In genomic region chr9:26892251-26893029, GRCh38 we compare ENCODE assay signal across 1 cellular context.
TF ChIP-seq lines count a peak whose summit lies in the region.

CAAP1 (minus strand) TSS chr9:26892802; CDS start chr9:26892715, 87 bp downstream.

TF ChIP-seq in IMR-90, 13 proteins besides CTCF, POLR2A, EP300 and RAD21:
- TF ChIP-seq, protein P1, sequence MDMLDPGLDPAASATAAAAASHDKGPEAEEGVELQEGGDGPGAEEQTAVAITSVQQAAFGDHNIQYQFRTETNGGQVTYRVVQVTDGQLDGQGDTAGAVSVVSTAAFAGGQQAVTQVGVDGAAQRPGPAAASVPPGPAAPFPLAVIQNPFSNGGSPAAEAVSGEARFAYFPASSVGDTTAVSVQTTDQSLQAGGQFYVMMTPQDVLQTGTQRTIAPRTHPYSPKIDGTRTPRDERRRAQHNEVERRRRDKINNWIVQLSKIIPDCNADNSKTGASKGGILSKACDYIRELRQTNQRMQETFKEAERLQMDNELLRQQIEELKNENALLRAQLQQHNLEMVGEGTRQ (IDR thresholded peaks at IDR 0.05; ENCODE audit: low read depth, low read length) = peak; percentile 17; the same call in 1 of the 2 replicates
- no peak for TF ChIP-seq RFX5 (IDR thresholded peaks at IDR 0.05; ENCODE audit: low read depth, low read length)
- peak; percentile 58; the same call in 1 of the 2 replicates for TF ChIP-seq ELK1 (IDR thresholded peaks at IDR 0.05; ENCODE audit: borderline replicate concordance, low read depth, low read length)
- peak; percentile 35; the same call in 1 of the 2 replicates for TF ChIP-seq BHLHE40 (IDR thresholded peaks at IDR 0.05; ENCODE audit: low read depth, low read length)
- 0 out of 2 replicates have a peak, but pooled peaks have one; percentile 24 for TF ChIP-seq FOS (IDR thresholded peaks at IDR 0.05; ENCODE audit: low read depth, low read length)
- no peak for TF ChIP-seq CEBPB (IDR thresholded peaks at IDR 0.05; ENCODE audit: low read depth, low read length)
- TF ChIP-seq RCOR1 (IDR thresholded peaks at IDR 0.05; ENCODE audit: insufficient replicate concordance, low read length) = peak; percentile 63
- peak; percentile 14; the same call in 1 of the 2 replicates for TF ChIP-seq SMC3 (IDR thresholded peaks at IDR 0.05; ENCODE audit: low read depth, low read length)
- no peak for TF ChIP-seq NFE2L2 (IDR thresholded peaks at IDR 0.05; ENCODE audit: low read depth, low read length)
- no peak; the same call in none of the 2 replicates for TF ChIP-seq CHD1 (IDR thresholded peaks at IDR 0.05; ENCODE audit: low read depth, low read length)
- TF ChIP-seq MXI1 (IDR thresholded peaks at IDR 0.05; ENCODE audit: borderline replicate concordance, low read depth, low read length) = peak; percentile 75
- TF ChIP-seq MAZ (IDR thresholded peaks at IDR 0.05; ENCODE audit: borderline replicate concordance, low read depth, low read length) = peak; percentile 59; the same call in 1 of the 2 replicates
TF ChIP-seq in IMR-90: peak in this region for 8.
